Comparison of ENCODE assay signal across 1 cellular context in the genomic region with DNA sequence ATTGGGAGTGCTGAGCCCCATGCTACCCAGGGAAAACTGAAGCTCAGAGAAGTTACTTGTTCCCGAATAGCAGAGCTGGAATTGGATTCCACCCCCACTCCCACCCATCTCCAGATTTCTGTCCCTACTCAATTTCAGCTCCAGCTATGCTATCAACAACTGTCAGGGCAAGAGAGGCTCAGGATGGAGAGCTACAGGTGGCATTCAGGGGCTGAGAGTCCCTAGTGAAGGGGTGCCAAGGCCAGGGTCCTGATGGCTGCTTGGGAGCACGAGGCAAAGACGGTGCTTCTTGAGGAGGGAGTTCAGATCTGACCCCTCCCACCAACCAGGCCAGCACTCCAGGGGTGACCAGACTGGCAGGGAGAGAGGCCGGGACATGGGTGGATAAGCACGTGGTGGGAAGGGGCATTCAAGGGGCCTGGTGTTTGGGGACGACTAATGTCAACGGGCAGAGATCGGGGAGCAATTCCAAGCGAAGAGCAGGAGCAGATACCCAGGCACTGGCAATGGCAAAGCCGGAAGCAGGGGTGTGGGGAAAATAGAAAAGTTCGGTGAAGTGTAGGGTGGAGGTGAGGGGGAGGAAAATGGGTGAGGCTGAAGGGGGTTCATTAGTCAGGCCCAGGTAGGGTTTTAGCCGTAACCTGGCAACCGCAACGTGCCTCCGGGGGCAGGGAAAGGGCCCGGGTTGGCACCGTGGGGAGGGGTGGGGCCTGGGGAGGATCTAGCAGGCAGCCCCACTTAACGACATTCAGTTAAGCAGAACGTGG.
TF ChIP-seq lines count a peak whose summit lies in the region.

No MANE protein-coding gene starts in this region.

TF ChIP-seq in GM12878, 131 proteins besides CTCF, POLR2A, EP300 and RAD21:
- TF ChIP-seq, protein P1, sequence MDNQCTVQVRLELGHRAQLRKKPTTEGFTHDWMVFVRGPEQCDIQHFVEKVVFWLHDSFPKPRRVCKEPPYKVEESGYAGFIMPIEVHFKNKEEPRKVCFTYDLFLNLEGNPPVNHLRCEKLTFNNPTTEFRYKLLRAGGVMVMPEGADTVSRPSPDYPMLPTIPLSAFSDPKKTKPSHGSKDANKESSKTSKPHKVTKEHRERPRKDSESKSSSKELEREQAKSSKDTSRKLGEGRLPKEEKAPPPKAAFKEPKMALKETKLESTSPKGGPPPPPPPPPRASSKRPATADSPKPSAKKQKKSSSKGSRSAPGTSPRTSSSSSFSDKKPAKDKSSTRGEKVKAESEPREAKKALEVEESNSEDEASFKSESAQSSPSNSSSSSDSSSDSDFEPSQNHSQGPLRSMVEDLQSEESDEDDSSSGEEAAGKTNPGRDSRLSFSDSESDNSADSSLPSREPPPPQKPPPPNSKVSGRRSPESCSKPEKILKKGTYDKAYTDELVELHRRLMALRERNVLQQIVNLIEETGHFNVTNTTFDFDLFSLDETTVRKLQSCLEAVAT (IDR thresholded peaks at IDR 0.05), result 0 out of 2 replicates have a peak, but pooled peaks have one; percentile 49
- no peak for TF ChIP-seq CBX5 (IDR thresholded peaks at IDR 0.05; ENCODE audit: low read depth)
TF ChIP-seq in GM12878: peak in this region for 1.
